ENCODE assay signal across 10 cellular contexts in genomic region chr3:122691195-122691594, GRCh38. TPM values are rescaled to one million over a fixed set of nuclear protein-coding genes. Genes with fewer than 3 reads are reported as not detected.
DNase-seq lines count a peak whose midpoint lies in the region; ATAC-seq and TF ChIP-seq lines count a peak whose summit lies in the region.
"Had no signal": no experiment of that assay in that cellular context is flagged by ENCODE, and none has a peak within 500 bp of the region (broad histone marks: within the 10 kb centered on the region; RNA-seq: fewer than 3 reads in every experiment).

No MANE protein-coding gene starts in this region.

- WGBS in SK-N-SH (ENCODE audit: low lambda C conversion rate) = 75% methylated on average over 4 of the region's 4 CpGs
- WGBS in thyroid gland, 2 donors = 87 to 93% methylated on average over 4 of the region's 4 CpGs

- TF ChIP-seq EP300 in SK-N-SH (IDR thresholded peaks at IDR 0.05; ENCODE audit: borderline replicate concordance in 1 of 2, low read depth in 1 of 2, low read length in 1 of 2) = no peak

- no peaks in the 10 kb centered on the region for H3K9me2 ChIP-seq in SK-N-SH

- H3K27me3 ChIP-seq in SK-N-SH (ENCODE audit: insufficient read depth) (no peaks in the 10 kb centered on the region), osteoblast (ENCODE audit: insufficient read depth, low read length) (no peaks in the 10 kb centered on the region), thyroid gland (no peaks in the 10 kb centered on the region)
- H3K27me3 ChIP-seq: dorsolateral prefrontal cortex had no signal

- H3K27me3 Mint-ChIP-seq in effector memory CD8-positive, alpha-beta T cell = no peaks in the 10 kb centered on the region

- no peak overlapping the region for H3K27ac Mint-ChIP-seq in effector memory CD8-positive, alpha-beta T cell

- CTCF ChIA-PET in SK-N-SH (lab: Yijun Ruan, JAX) = interaction anchor here (2.8 kb wide), 1 partner anchor 12 kb away, joined by 10 read pairs; no protein-coding TSS in a partner anchor

- no peaks in the 10 kb centered on the region for H3K9me3 Mint-ChIP-seq in effector memory CD8-positive, alpha-beta T cell

- H3K36me3 ChIP-seq in SK-N-SH (replicated peaks in 1 of 2; ENCODE audit: control insufficient read depth in 1 of 2, insufficient read depth in 2 of 2, low read length in 1 of 2) = peaks cover 21 to 36% of the 10 kb centered on the region in 2 experiments
- peaks cover 38% of the 10 kb centered on the region for H3K36me3 ChIP-seq in osteoblast (ENCODE audit: insufficient read depth, low read length)
- peaks cover 28 to 35% of the 10 kb centered on the region in 2 donors for H3K36me3 ChIP-seq in thyroid gland

- H3K9me3 ChIP-seq in SK-N-SH (no peaks in the 10 kb centered on the region), osteoblast (ENCODE audit: low read depth, low read length) (no peaks in the 10 kb centered on the region), thyroid gland (no peaks in the 10 kb centered on the region)

- intact Hi-C loops in thyroid gland (cut with DNase I) = no loop called here

- no peak for TF ChIP-seq POLR2A in thyroid gland (IDR thresholded peaks at IDR 0.05)

- H3K4me3 Mint-ChIP-seq in effector memory CD8-positive, alpha-beta T cell = no peak overlapping the region

- DNase-seq in SK-N-SH (no peak), osteoblast (ENCODE audit: insufficient read length, low spot score, missing footprints) (peak; percentile 79), thyroid gland (no peak)
- no peak for DNase-seq in effector memory CD8-positive, alpha-beta T cell
- DNase-seq: dorsolateral prefrontal cortex, mammary epithelial cell, RPMI8226 had no signal

- no peak overlapping the region for H3K9ac ChIP-seq in SK-N-SH

- no peaks in the 10 kb centered on the region for H3F3A ChIP-seq in SK-N-SH (replicated peaks; ENCODE audit: insufficient read depth)

- H3K4me1 Mint-ChIP-seq in effector memory CD8-positive, alpha-beta T cell (ENCODE audit: low read depth in 2 of 2) = peaks cover 11% of the 10 kb centered on the region in 2 donors

- peaks cover 39% of the 10 kb centered on the region for H3K36me3 Mint-ChIP-seq in effector memory CD8-positive, alpha-beta T cell (ENCODE audit: insufficient read depth)

- POLR2A ChIA-PET in SK-N-SH (lab: Yijun Ruan, JAX) = no interaction called here

- ATAC-seq in GM18861 (IDR thresholded peaks at IDR 0.05; ENCODE audit: unreplicated experiment) (peak; percentile 68), HG02852 (IDR thresholded peaks at IDR 0.05; ENCODE audit: unreplicated experiment) (peak; percentile 86), GM19035 (IDR thresholded peaks at IDR 0.05; ENCODE audit: unreplicated experiment) (no peak)
- no peak for ATAC-seq in effector memory CD8-positive, alpha-beta T cell (replicated peaks)

- H3K27ac ChIP-seq in SK-N-SH (ENCODE audit: low read depth in 2 of 2, low read length in 1 of 2) (no peak overlapping the region), osteoblast (ENCODE audit: low read depth, low read length) (peak overlapping the region; percentile 3), thyroid gland (no peak overlapping the region)
- H3K27ac ChIP-seq: dorsolateral prefrontal cortex had no signal

- H3K79me2 ChIP-seq in SK-N-SH (ENCODE audit: insufficient read depth) (no peaks in the 10 kb centered on the region), osteoblast (ENCODE audit: insufficient read depth, low read length) (no peaks in the 10 kb centered on the region)

- H3K4me1 ChIP-seq in SK-N-SH (ENCODE audit: control insufficient read depth in 1 of 2, insufficient read depth in 2 of 2, low read depth in 1 of 2, low read length in 1 of 2) (no peaks in the 10 kb centered on the region), osteoblast (ENCODE audit: insufficient read depth, low read length) (peaks cover 6% of the 10 kb centered on the region), thyroid gland (peaks cover 0 to 4% of the 10 kb centered on the region in 2 donors)

- H2AFZ ChIP-seq in SK-N-SH (ENCODE audit: low read depth) = no peak overlapping the region
- no peak overlapping the region for H2AFZ ChIP-seq in osteoblast (ENCODE audit: low read length)

- no peaks in the 10 kb centered on the region for H4K20me1 ChIP-seq in SK-N-SH (ENCODE audit: insufficient read depth)
- H4K20me1 ChIP-seq in osteoblast (ENCODE audit: insufficient read depth, low read length) = no peaks in the 10 kb centered on the region

- no peak for TF ChIP-seq RAD21 in SK-N-SH (IDR thresholded peaks at IDR 0.05; ENCODE audit: low read length)

- H3K4me2 ChIP-seq in SK-N-SH (no peak overlapping the region), osteoblast (ENCODE audit: insufficient read depth, low read length) (peak overlapping the region; percentile 5)

- H3K4me3 ChIP-seq in SK-N-SH (ENCODE audit: low read depth in 2 of 2, low read length in 1 of 2) (no peak overlapping the region), osteoblast (ENCODE audit: insufficient read depth, low read length) (no peak overlapping the region), thyroid gland (replicated peaks in 1 of 3) (no peak overlapping the region)
- H3K4me3 ChIP-seq: dorsolateral prefrontal cortex had no signal

- no peak for TF ChIP-seq CTCF in SK-N-SH (IDR thresholded peaks at IDR 0.05)
- no peak for TF ChIP-seq CTCF in osteoblast (IDR thresholded peaks at IDR 0.05; ENCODE audit: extremely low read depth, low read depth, low read length)
- TF ChIP-seq CTCF in thyroid gland (IDR thresholded peaks at IDR 0.05) = no peak

TF ChIP-seq in SK-N-SH, 30 proteins besides CTCF, POLR2A, EP300 and RAD21:
- TF ChIP-seq NFIC (IDR thresholded peaks at IDR 0.05; ENCODE audit: borderline replicate concordance) = no peak
- TF ChIP-seq JUND (IDR thresholded peaks at IDR 0.05) = peak; percentile 24; the same call in 1 of the 2 replicates
- peak; percentile 51; the same call in 1 of the 2 replicates for TF ChIP-seq FOSL2 (IDR thresholded peaks at IDR 0.05; ENCODE audit: borderline replicate concordance, low read depth)
- TF ChIP-seq EZH2phosphoT487 (IDR thresholded peaks at IDR 0.05; ENCODE audit: borderline replicate concordance, low read depth) = no peak
- TF ChIP-seq TCF12 (IDR thresholded peaks at IDR 0.05) = peak; percentile 9; the same call in 1 of the 2 replicates
- TF ChIP-seq MXI1 (IDR thresholded peaks at IDR 0.05; ENCODE audit: low read depth, low read length) = no peak
TF ChIP-seq in SK-N-SH: peak in this region for 3.

RNA-seq across cellular contexts. Expression of gene PARP14, which starts 10.6 kb away (rescaled TPM):
- 9.2 and 11.0 TPM in 2 replicates for polyA plus RNA-seq in SK-N-SH (2012; rRNA removed)
- 7.3 and 7.6 TPM in 2 replicates for polyA plus RNA-seq in SK-N-SH (2012; cell fraction: cytosol; rRNA removed)
- polyA plus RNA-seq in SK-N-SH (2012; cell fraction: nucleus; rRNA removed) = 23.7 and 34.4 TPM in 2 replicates
- total RNA-seq in osteoblast = 67.2 and 84.3 TPM in 2 replicates
- 100 to 1,000 TPM in 1 of 4 donors, 10 to 100 TPM in 3; 44.5 to 107 (median 69.4) TPM for total RNA-seq in thyroid gland

Comparison
In these comparisons a context has a peak if more than half of its experiments do, and no peak if none do; other contexts are left out.
1. ATAC-seq: peak in GM18861 (single experiment) and HG02852 (single experiment); none in GM19035 (single experiment) and effector memory CD8-positive, alpha-beta T cell (single experiment).